9 cellular contexts compared by ENCODE assay signal in the genomic region with DNA sequence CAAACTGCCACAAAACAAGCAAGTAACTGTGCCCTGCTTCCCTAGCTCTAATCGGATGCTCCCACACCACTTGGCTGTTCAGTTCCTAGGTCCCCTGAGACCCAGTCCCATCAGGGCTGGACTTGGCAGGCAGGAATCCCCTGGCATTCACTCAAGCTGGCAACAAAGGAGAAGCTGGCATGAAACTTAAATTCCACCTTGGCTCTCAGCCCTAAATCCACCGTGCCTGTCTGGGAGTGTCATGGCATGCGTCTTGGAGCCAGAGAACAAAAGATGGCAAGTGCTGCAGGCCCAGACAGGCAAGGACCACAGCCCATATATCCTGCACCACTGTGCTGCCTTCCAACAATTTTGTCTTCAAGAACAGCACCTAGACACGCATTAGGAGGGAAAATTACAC. TPM values are rescaled to one million over a fixed set of nuclear protein-coding genes. Genes with fewer than 3 reads are reported as not detected.
DNase-seq lines count a peak whose midpoint lies in the region; ATAC-seq and TF ChIP-seq lines count a peak whose summit lies in the region.
"Had no signal": no experiment of that assay in that cellular context is flagged by ENCODE, and none has a peak within 500 bp of the region (broad histone marks: within the 10 kb centered on the region; RNA-seq: fewer than 3 reads in every experiment).

No MANE protein-coding gene starts in this region.

- H3K9me3 ChIP-seq in PC-3 (ENCODE audit: low read length) = no peaks in the 10 kb centered on the region
- H3K9me3 ChIP-seq in sigmoid colon = no peaks in the 10 kb centered on the region
- no peaks in the 10 kb centered on the region for H3K9me3 ChIP-seq in OCI-LY7 (ENCODE audit: low read length)

- H3K36me3 Mint-ChIP-seq in GM23338 (ENCODE audit: low read depth) = peaks cover 31% of the 10 kb centered on the region

- H3K9ac ChIP-seq in PC-3 (ENCODE audit: low read length) = no peak overlapping the region

- H3K27ac Mint-ChIP-seq in GM23338 = no peak overlapping the region

- H2AFZ ChIP-seq in GM23338 = no peak overlapping the region
- no peak overlapping the region for H2AFZ ChIP-seq in PC-3 (ENCODE audit: low read length)
- no peak overlapping the region for H2AFZ ChIP-seq in OCI-LY7 (ENCODE audit: low read length)

- H3F3A ChIP-seq in GM23338 (replicated peaks; ENCODE audit: low read depth) (peaks cover 22% of the 10 kb centered on the region), PC-3 (ENCODE audit: low read length, unreplicated experiment) (no peaks in the 10 kb centered on the region)

- peaks cover 15% of the 10 kb centered on the region; the same call in 1 of the 2 replicates for H4K20me1 ChIP-seq in GM23338 (replicated peaks; ENCODE audit: insufficient read depth)
- H4K20me1 ChIP-seq in PC-3 (ENCODE audit: low read length) = no peaks in the 10 kb centered on the region
- H4K20me1 ChIP-seq in OCI-LY7 (ENCODE audit: insufficient read depth, low read length) = no peaks in the 10 kb centered on the region

- intact Hi-C loops in PC-3 (cut with micrococcal nuclease) = no loop called here
- intact Hi-C loops in sigmoid colon (cut with DNase I) = no loop called here
- intact Hi-C loops in OCI-LY7 (cut with micrococcal nuclease; ENCODE audit: unreplicated experiment) = no loop called here

- WGBS in sigmoid colon, 2 donors = 41 to 65% methylated on average over 4 of the region's 4 CpGs

- BruUV-seq in PC-3 (replicated peaks; lab: Mats Ljungman, UMichigan) (no TSS peak), OCI-LY7 (replicated peaks; lab: Mats Ljungman, UMichigan) (no TSS peak)

- H3K27me3 ChIP-seq in GM23338 (ENCODE audit: insufficient read depth) = no peaks in the 10 kb centered on the region
- H3K27me3 ChIP-seq in PC-3 (ENCODE audit: low read length) = no peaks in the 10 kb centered on the region
- no peaks in the 10 kb centered on the region for H3K27me3 ChIP-seq in sigmoid colon

- H3K4me3 ChIP-seq in GM23338 (no peak overlapping the region), PC-3 (ENCODE audit: low read length) (no peak overlapping the region), fibroblast of the aortic adventitia (ENCODE audit: low read depth, low read length) (no peak overlapping the region), sigmoid colon (no peak overlapping the region), OCI-LY7 (ENCODE audit: low read depth, low read length, poor library complexity, severe bottlenecking) (no peak overlapping the region)

- H3K4me3 Mint-ChIP-seq in GM23338 = no peak overlapping the region

- H3K36me3 ChIP-seq in GM23338 (ENCODE audit: insufficient read depth) (peaks cover 18% of the 10 kb centered on the region), PC-3 (ENCODE audit: low read depth, low read length) (peaks cover 11% of the 10 kb centered on the region; the same call in 1 of the 2 replicates), sigmoid colon (peaks cover 6 to 41% (median 15%) of the 10 kb centered on the region in 4 donors), OCI-LY7 (ENCODE audit: insufficient read depth, low read length) (peaks cover 50% of the 10 kb centered on the region)

- H3K9me2 ChIP-seq in GM23338 (ENCODE audit: insufficient read depth) (no peaks in the 10 kb centered on the region), PC-3 (replicated peaks; ENCODE audit: low read length) (no peaks in the 10 kb centered on the region), OCI-LY7 (ENCODE audit: insufficient read depth, low read length) (no peaks in the 10 kb centered on the region)

- POLR2A ChIA-PET in PC-3 (lab: Charles Lee; ENCODE audit: unreplicated experiment) = no interaction called here
- POLR2A ChIA-PET in OCI-LY7 (lab: Charles Lee) = no interaction called here

- DNase-seq in GM23338 (ENCODE audit: low spot score) (no peak), PC-3 (peak; percentile 7), fibroblast of the aortic adventitia (ENCODE audit: low read depth) (peak; percentile 63), sigmoid colon (peak; percentile 75), NCI-H2107 (lab: John Stamatoyannopoulos, UW) (no peak), OCI-LY7 (ENCODE audit: low spot score) (no peak)
- DNase-seq in activated T-cell treated with anti-CD3 and anti-CD28 coated beads, Interleukin-2, amount 50 U/mL, for 1 hour = no peak
- DNase-seq: activated effector memory CD4-positive, alpha-beta T cell treated with anti-CD3 and anti-CD28 coated beads, Interleukin-2, amount 50 U/mL, for 16 hours had no signal

- no peaks in the 10 kb centered on the region; the same call in 2 of the 3 replicates for H3K9me3 Mint-ChIP-seq in GM23338

- no peak for TF ChIP-seq EP300 in sigmoid colon (IDR thresholded peaks at IDR 0.05)

- peaks cover 16% of the 10 kb centered on the region for H3K4me1 Mint-ChIP-seq in GM23338

- no peak for ATAC-seq in GM23338
- peak; percentile 48 for ATAC-seq in PC-3
- no peak for ATAC-seq in GM18861 (IDR thresholded peaks at IDR 0.05; ENCODE audit: unreplicated experiment)

- H3K79me2 ChIP-seq in GM23338 (replicated peaks; ENCODE audit: insufficient read depth) (no peaks in the 10 kb centered on the region), PC-3 (ENCODE audit: low read length) (no peaks in the 10 kb centered on the region), OCI-LY7 (ENCODE audit: insufficient read depth, low read depth, low read length) (no peaks in the 10 kb centered on the region)

- H3K27ac ChIP-seq in GM23338 (ENCODE audit: low read depth) = peak overlapping the region; percentile 84
- H3K27ac ChIP-seq in PC-3 (ENCODE audit: low read length) = no peak overlapping the region
- peak overlapping the region; percentile 47 to 70 (median 61) for H3K27ac ChIP-seq in sigmoid colon
- H3K27ac ChIP-seq in OCI-LY7 (ENCODE audit: low read depth, low read length, poor library complexity, severe bottlenecking) = no peak overlapping the region

- H3K4me2 ChIP-seq in GM23338 (no peak overlapping the region), PC-3 (ENCODE audit: low read length) (no peak overlapping the region), OCI-LY7 (ENCODE audit: low read length) (no peak overlapping the region)

- peaks cover 17% of the 10 kb centered on the region for H3K27me3 Mint-ChIP-seq in GM23338 (ENCODE audit: insufficient read depth, low read depth, poor library complexity)

- no peaks in the 10 kb centered on the region for H3K4me1 ChIP-seq in GM23338 (ENCODE audit: insufficient read depth)
- H3K4me1 ChIP-seq in PC-3 (ENCODE audit: insufficient read depth, low read length) = no peaks in the 10 kb centered on the region
- peaks cover 0 to 31% (median 19%) of the 10 kb centered on the region in 4 donors for H3K4me1 ChIP-seq in sigmoid colon
- H3K4me1 ChIP-seq in OCI-LY7 (ENCODE audit: insufficient read depth, low read length, poor library complexity, severe bottlenecking) = no peaks in the 10 kb centered on the region

- CTCF ChIA-PET in PC-3 (lab: Charles Lee) (interaction anchor here (1.0 to 1.6 kb wide), 2 partner anchors 40 to 56 kb away, joined by 4 to 12 read pairs; a partner anchor contains a TSS), OCI-LY7 (lab: Charles Lee; ENCODE audit: unreplicated experiment) (interaction anchor here (0.5 kb wide), 1 partner anchor 45 kb away, joined by 3 read pairs; no protein-coding TSS in a partner anchor)

- TF ChIP-seq CTCF in GM23338 (conservative IDR thresholded peaks at IDR 0.05; ENCODE audit: low read depth in 2 of 2) = no peak
- TF ChIP-seq CTCF in PC-3 (conservative IDR thresholded peaks at IDR 0.05; ENCODE audit: low read depth, low read length) = no peak
- no peak for TF ChIP-seq CTCF in fibroblast of the aortic adventitia (IDR thresholded peaks at IDR 0.05; ENCODE audit: insufficient read depth, low read length)
- TF ChIP-seq CTCF in sigmoid colon (IDR thresholded peaks at IDR 0.05) = no peak
- no peak for TF ChIP-seq CTCF in OCI-LY7 (conservative IDR thresholded peaks at IDR 0.05; ENCODE audit: low read length)

- no peak for TF ChIP-seq POLR2A in sigmoid colon (IDR thresholded peaks at IDR 0.05)

TF ChIP-seq in GM23338, 12 proteins besides CTCF, POLR2A, EP300 and RAD21 (continues in another document):
- TF ChIP-seq, protein P1, sequence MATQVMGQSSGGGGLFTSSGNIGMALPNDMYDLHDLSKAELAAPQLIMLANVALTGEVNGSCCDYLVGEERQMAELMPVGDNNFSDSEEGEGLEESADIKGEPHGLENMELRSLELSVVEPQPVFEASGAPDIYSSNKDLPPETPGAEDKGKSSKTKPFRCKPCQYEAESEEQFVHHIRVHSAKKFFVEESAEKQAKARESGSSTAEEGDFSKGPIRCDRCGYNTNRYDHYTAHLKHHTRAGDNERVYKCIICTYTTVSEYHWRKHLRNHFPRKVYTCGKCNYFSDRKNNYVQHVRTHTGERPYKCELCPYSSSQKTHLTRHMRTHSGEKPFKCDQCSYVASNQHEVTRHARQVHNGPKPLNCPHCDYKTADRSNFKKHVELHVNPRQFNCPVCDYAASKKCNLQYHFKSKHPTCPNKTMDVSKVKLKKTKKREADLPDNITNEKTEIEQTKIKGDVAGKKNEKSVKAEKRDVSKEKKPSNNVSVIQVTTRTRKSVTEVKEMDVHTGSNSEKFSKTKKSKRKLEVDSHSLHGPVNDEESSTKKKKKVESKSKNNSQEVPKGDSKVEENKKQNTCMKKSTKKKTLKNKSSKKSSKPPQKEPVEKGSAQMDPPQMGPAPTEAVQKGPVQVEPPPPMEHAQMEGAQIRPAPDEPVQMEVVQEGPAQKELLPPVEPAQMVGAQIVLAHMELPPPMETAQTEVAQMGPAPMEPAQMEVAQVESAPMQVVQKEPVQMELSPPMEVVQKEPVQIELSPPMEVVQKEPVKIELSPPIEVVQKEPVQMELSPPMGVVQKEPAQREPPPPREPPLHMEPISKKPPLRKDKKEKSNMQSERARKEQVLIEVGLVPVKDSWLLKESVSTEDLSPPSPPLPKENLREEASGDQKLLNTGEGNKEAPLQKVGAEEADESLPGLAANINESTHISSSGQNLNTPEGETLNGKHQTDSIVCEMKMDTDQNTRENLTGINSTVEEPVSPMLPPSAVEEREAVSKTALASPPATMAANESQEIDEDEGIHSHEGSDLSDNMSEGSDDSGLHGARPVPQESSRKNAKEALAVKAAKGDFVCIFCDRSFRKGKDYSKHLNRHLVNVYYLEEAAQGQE (IDR thresholded peaks at IDR 0.05; ENCODE audit: unreplicated experiment) = no peak

RNA-seq across cellular contexts. Expression of a gene that starts 38.2 kb away (rescaled TPM):
- 134 and 136 TPM in 2 replicates for total RNA-seq in GM23338 (2014; rRNA removed; shearing (Covaris generic))
- polyA plus RNA-seq in GM23338 (2016; fragmentation: Nextera tagmentation; extraction: Ambion mirVana) (56.7 and 68.9 TPM in 2 replicates), sigmoid colon (10 to 100 TPM; 49.9 to 62.0 (median 58.4) TPM)
- total RNA-seq in PC-3 (2014; rRNA removed) (57.3 and 64.1 TPM in 2 replicates), fibroblast of the aortic adventitia (ENCODE audit: low replicate concordance) (72.0 and 112 TPM in 2 replicates), sigmoid colon (100 to 1,000 TPM in 2 of 4 donors, 10 to 100 TPM in 2; 67.0 to 117 (median 106) TPM), OCI-LY7 (2022) (116 and 123 TPM in 2 replicates)
- total RNA-seq in OCI-LY7 (2014; rRNA removed; shearing (Covaris generic)) = 66.7 and 76.0 TPM in 2 replicates

RNA-seq across cellular contexts. Expression of a gene that starts 39.5 kb away (rescaled TPM):
- total RNA-seq in GM23338 (2014; rRNA removed; shearing (Covaris generic)) = 11.5 and 13.5 TPM in 2 replicates
- polyA plus RNA-seq in GM23338 (2016; fragmentation: Nextera tagmentation; extraction: Ambion mirVana) (57.1 and 60.3 TPM in 2 replicates), sigmoid colon (10 to 100 TPM; 17.6 to 85.0 (median 69.1) TPM)
- total RNA-seq in PC-3 (2014; rRNA removed) (1.5 and 1.9 TPM in 2 replicates), fibroblast of the aortic adventitia (ENCODE audit: low replicate concordance) (1.6 and 6.3 TPM in 2 replicates), sigmoid colon (100 to 1,000 TPM in 1 of 4 donors, 10 to 100 TPM in 3; 18.5 to 146 (median 62.0) TPM), OCI-LY7 (2022) (0.79 and 1.1 TPM in 2 replicates)
- 0.10 and 0.13 TPM in 2 replicates for total RNA-seq in OCI-LY7 (2014; rRNA removed; shearing (Covaris generic))

Comparison
In these comparisons a context has a peak if more than half of its experiments do, and no peak if none do; other contexts are left out.
1. DNase-seq: peak in PC-3 (single experiment), fibroblast of the aortic adventitia (single experiment) and sigmoid colon (single experiment); none in GM23338 (single experiment), activated T-cell treated with anti-CD3 and anti-CD28 coated beads, Interleukin-2, amount 50 U/mL, for 1 hour (single experiment), NCI-H2107 (single experiment) and OCI-LY7 (single experiment).
2. H3K27ac ChIP-seq: peak in GM23338 (single experiment) and sigmoid colon (4 of 4); none in PC-3 (single experiment) and OCI-LY7 (single experiment).